In genomic region chr16:58346831-58347371, GRCh38 we compare ENCODE assay signal across 18 cellular contexts. TPM values are rescaled to one million over a fixed set of nuclear protein-coding genes. Genes with fewer than 3 reads are reported as not detected.
"Had no signal": no experiment of that assay in that cellular context is flagged by ENCODE, and none has a peak within 500 bp of the region (broad histone marks: within the 10 kb centered on the region; RNA-seq: fewer than 3 reads in every experiment).

No MANE protein-coding gene starts in this region.

- H3K9me3 Mint-ChIP-seq: activated T-cell treated with anti-CD3 and anti-CD28 coated beads, Interleukin-2, amount 50 U/mL, for 4 hours; natural killer cell had no signal

- H3K27ac Mint-ChIP-seq: activated CD8-positive, alpha-beta memory T cell treated with anti-CD3 and anti-CD28 coated beads, Interleukin-2, amount 10 ng/mL, durations not matched to agents 7 days and 5 days; activated naive CD8-positive, alpha-beta T cell; natural killer cell had no signal

- H3K4me3 ChIP-seq: coronary artery, prostate gland, stomach, thyroid gland, uterus had no signal

- H3K4me3 Mint-ChIP-seq: activated CD8-positive, alpha-beta memory T cell treated with anti-CD3 and anti-CD28 coated beads, Interleukin-2, amount 10 ng/mL, durations not matched to agents 7 days and 5 days; activated naive CD8-positive, alpha-beta T cell; activated T-cell treated with anti-CD3 and anti-CD28 coated beads, Interleukin-2, amount 50 U/mL, for 4 hours; natural killer cell had no signal

- H3K4me1 ChIP-seq: prostate gland, stomach, thyroid gland, uterus had no signal

- ATAC-seq: activated CD8-positive, alpha-beta memory T cell treated with anti-CD3 and anti-CD28 coated beads, Interleukin-2, amount 10 ng/mL, durations not matched to agents 7 days and 5 days; activated T-cell treated with anti-CD3 and anti-CD28 coated beads, Interleukin-2, amount 50 U/mL, for 4 hours; natural killer cell had no signal

- DNase-seq: activated CD4-positive, alpha-beta T cell treated with anti-CD3 and anti-CD28 coated beads, Interleukin-2, amount 50 U/mL, for 4 hours; activated CD4-positive, CD25-positive, alpha-beta regulatory T cell; activated CD8-positive, alpha-beta memory T cell treated with anti-CD3 and anti-CD28 coated beads, Interleukin-2, amount 10 ng/mL, durations not matched to agents 7 days and 5 days; activated effector memory CD4-positive, alpha-beta T cell treated with anti-CD3 and anti-CD28 coated beads, Interleukin-2, amount 50 U/mL, for 16 hours; activated T-cell treated with anti-CD3 and anti-CD28 coated beads, Interleukin-2, amount 50 U/mL, for 4 hours; effector CD8-positive, alpha-beta T cell; natural killer cell; stimulated activated CD4-positive, alpha-beta T cell treated with anti-CD3 and anti-CD28 coated beads, Interleukin-15, amount 100 ng/mL, for 24 hours; stimulated activated CD4-positive, alpha-beta T cell treated with anti-CD3 and anti-CD28 coated beads, Interleukin-4, amount 100 ng/mL, for 4 hours; stomach; T-helper 2 cell; thyroid gland; uterus had no signal

- H3K36me3 ChIP-seq: prostate gland, stomach, thyroid gland, uterus had no signal

- H3K36me3 Mint-ChIP-seq: activated CD8-positive, alpha-beta memory T cell treated with anti-CD3 and anti-CD28 coated beads, Interleukin-2, amount 10 ng/mL, durations not matched to agents 7 days and 5 days; activated naive CD8-positive, alpha-beta T cell; natural killer cell had no signal

- H3K27me3 ChIP-seq: thyroid gland, uterus had no signal

- H3K4me1 Mint-ChIP-seq: natural killer cell had no signal

- H3K9me3 ChIP-seq: prostate gland, thyroid gland, uterus had no signal

- H3K27ac ChIP-seq: coronary artery, epithelial cell of prostate, prostate gland, stomach, thyroid gland, uterus had no signal

RNA-seq across cellular contexts. Expression of gene PRSS54, which starts 52.1 kb away (rescaled TPM):
- total RNA-seq: activated CD8-positive, alpha-beta memory T cell treated with anti-CD3 and anti-CD28 coated beads, Interleukin-2, amount 10 ng/mL, durations not matched to agents 7 days and 5 days; activated T-cell treated with anti-CD3 and anti-CD28 coated beads, Interleukin-2, amount 50 U/mL, for 4 hours; lung microvascular endothelial cell; natural killer cell; stomach; thyroid gland; uterus had no signal
- polyA plus RNA-seq: stomach had no signal
